8 cellular contexts compared by ENCODE assay signal in genomic region chr18:21111351-21112139, GRCh38. TPM values are rescaled to one million over a fixed set of nuclear protein-coding genes. Genes with fewer than 3 reads are reported as not detected.
DNase-seq lines count a peak whose midpoint lies in the region; ATAC-seq and TF ChIP-seq lines count a peak whose summit lies in the region.

ROCK1 (minus strand) TSS chr18:21111813; CDS start chr18:21110910, 903 bp downstream.

- DNase-seq in CD4-positive, CD25-positive, alpha-beta regulatory T cell, result peak; percentile 97 to 99 (median 97)
- peak; percentile 92 for DNase-seq in NCI-H774 (lab: John Stamatoyannopoulos, UW)
- DNase-seq in activated CD4-positive, alpha-beta T cell treated with anti-CD3 and anti-CD28 coated beads, Interleukin-2, amount 50 U/mL, for 4 hours, result peak; percentile 99
- peak; percentile 99 to 100 for DNase-seq in left lung
- peak; percentile 99 for DNase-seq in stimulated activated CD4-positive, alpha-beta T cell treated with anti-CD3 and anti-CD28 coated beads, Interleukin-2, amount 100 ng/mL, for 4 hours (ENCODE audit: low read depth)

- peak within 1 kb of the TSS; percentile 93 to 96 (median 93) for H3K27ac Mint-ChIP-seq in CD4-positive, CD25-positive, alpha-beta regulatory T cell
- peak within 1 kb of the TSS; percentile 100 for H3K27ac Mint-ChIP-seq in dendritic cell treated with granulocyte-macrophage colony-stimulating factor and Interleukin-4, amounts not matched to agents 40 ng/mL and 50 ng/mL, for 4 days

- no peaks in the 10 kb centered on the region for H3K27me3 ChIP-seq in CD4-positive, CD25-positive, alpha-beta regulatory T cell (ENCODE audit: control insufficient read depth, insufficient read depth, low read length)
- no peaks in the 10 kb centered on the region for H3K27me3 ChIP-seq in left lung

- no peaks in the 10 kb centered on the region for H3K36me3 ChIP-seq in CD4-positive, CD25-positive, alpha-beta regulatory T cell (ENCODE audit: control insufficient read depth, insufficient read depth, low read length)
- no peaks in the 10 kb centered on the region for H3K36me3 ChIP-seq in left lung

- TF ChIP-seq CTCF in left lung (IDR thresholded peaks at IDR 0.05), result peak in 1 of 2 donors; percentile 12

- H3K9me3 ChIP-seq in CD4-positive, CD25-positive, alpha-beta regulatory T cell (ENCODE audit: control insufficient read depth in 2 of 2, low read length in 2 of 2), result no peaks in the 10 kb centered on the region
- H3K9me3 ChIP-seq in left lung, result no peaks in the 10 kb centered on the region

- intact Hi-C loops in dendritic cell treated with granulocyte-macrophage colony-stimulating factor and Interleukin-4, amounts not matched to agents 40 ng/mL and 50 ng/mL, for 4 days (cut with micrococcal nuclease), result loop anchor here (5.0 kb wide), 1 partner anchor 501 kb away; the partner anchor contains the start of gene SNRPD1
- intact Hi-C loops in left lung (cut with DNase I), result no loop called here

- peaks cover 0 to 3% (median 0%) of the 10 kb centered on the region in 7 donors for H3K9me3 Mint-ChIP-seq in CD4-positive, CD25-positive, alpha-beta regulatory T cell
- no peaks in the 10 kb centered on the region for H3K9me3 Mint-ChIP-seq in dendritic cell treated with granulocyte-macrophage colony-stimulating factor and Interleukin-4, amounts not matched to agents 40 ng/mL and 50 ng/mL, for 4 days

- peaks cover 46% of the 10 kb centered on the region for H3K4me1 ChIP-seq in CD4-positive, CD25-positive, alpha-beta regulatory T cell (ENCODE audit: control insufficient read depth, insufficient read depth, low read length, poor library complexity, severe bottlenecking)
- H3K4me1 ChIP-seq in left lung, result peaks cover 16 to 46% of the 10 kb centered on the region in 2 donors

- H3K36me3 Mint-ChIP-seq in CD4-positive, CD25-positive, alpha-beta regulatory T cell, result no peaks in the 10 kb centered on the region
- H3K36me3 Mint-ChIP-seq in dendritic cell treated with granulocyte-macrophage colony-stimulating factor and Interleukin-4, amounts not matched to agents 40 ng/mL and 50 ng/mL, for 4 days (ENCODE audit: low read depth), result peaks cover 21% of the 10 kb centered on the region

- H3K4me1 Mint-ChIP-seq in CD4-positive, CD25-positive, alpha-beta regulatory T cell, result peaks cover 10 to 17% (median 12%) of the 10 kb centered on the region in 4 donors
- H3K4me1 Mint-ChIP-seq in dendritic cell treated with granulocyte-macrophage colony-stimulating factor and Interleukin-4, amounts not matched to agents 40 ng/mL and 50 ng/mL, for 4 days (ENCODE audit: low read depth), result peaks cover 7% of the 10 kb centered on the region

- peak; percentile 84 to 86 for ATAC-seq in CD4-positive, CD25-positive, alpha-beta regulatory T cell (ENCODE audit: low read depth in 2 of 2)
- ATAC-seq in GM19438 (IDR thresholded peaks at IDR 0.05; ENCODE audit: low read depth, unreplicated experiment) (peak; percentile 90), HG03571 (IDR thresholded peaks at IDR 0.05; ENCODE audit: unreplicated experiment) (peak; percentile 89), left lung (peak; percentile 95)

- peak within 1 kb of the TSS; percentile 99 for H3K4me3 ChIP-seq in CD4-positive, CD25-positive, alpha-beta regulatory T cell (ENCODE audit: low read depth, low read length)
- H3K4me3 ChIP-seq in left lung, result peak within 1 kb of the TSS; percentile 95 to 98

- H3K27ac ChIP-seq in CD4-positive, CD25-positive, alpha-beta regulatory T cell (ENCODE audit: insufficient read depth, low read length, poor library complexity, severe bottlenecking), result peak within 1 kb of the TSS; percentile 93
- H3K27ac ChIP-seq in left lung, result peak within 1 kb of the TSS; percentile 98 to 99

- no peaks in the 10 kb centered on the region for H3K27me3 Mint-ChIP-seq in CD4-positive, CD25-positive, alpha-beta regulatory T cell
- H3K27me3 Mint-ChIP-seq in dendritic cell treated with granulocyte-macrophage colony-stimulating factor and Interleukin-4, amounts not matched to agents 40 ng/mL and 50 ng/mL, for 4 days, result no peaks in the 10 kb centered on the region

- peak within 1 kb of the TSS in 1 of 4 donors; percentile 93 for H3K4me3 Mint-ChIP-seq in CD4-positive, CD25-positive, alpha-beta regulatory T cell
- H3K4me3 Mint-ChIP-seq in dendritic cell treated with granulocyte-macrophage colony-stimulating factor and Interleukin-4, amounts not matched to agents 40 ng/mL and 50 ng/mL, for 4 days, result peak within 1 kb of the TSS; percentile 99

RNA-seq across cellular contexts. Expression of gene ROCK1, which starts in this region (rescaled TPM):
- total RNA-seq in CD4-positive, CD25-positive, alpha-beta regulatory T cell, result 125 TPM
- polyA plus RNA-seq in CD4-positive, CD25-positive, alpha-beta regulatory T cell, result 10 to 100 TPM; 26.9 to 32.8 (median 29.1) TPM
- total RNA-seq in left lung, result 10 to 100 TPM; 50.2 to 62.1 TPM

Comparison
In these comparisons a context has a peak if more than half of its experiments do, and no peak if none do; other contexts are left out.
1. Peak in every context shown above with its lines: DNase-seq, ATAC-seq, H3K4me3 ChIP-seq and H3K27ac ChIP-seq.